15 cellular contexts compared by ENCODE assay signal in genomic region chr13:96671073-96671472, GRCh38.
"Had no signal": no experiment of that assay in that cellular context is flagged by ENCODE, and none has a peak within 500 bp of the region (broad histone marks: within the 10 kb centered on the region; RNA-seq: fewer than 3 reads in every experiment).

No MANE protein-coding gene starts in this region.

- H3K27me3 Mint-ChIP-seq: activated CD4-positive, alpha-beta T cell treated with anti-CD3 and anti-CD28 coated beads, Interleukin-2, amount 10 ng/mL, durations not matched to agents 7 days and 5 days; activated naive CD4-positive, alpha-beta T cell treated with anti-CD3 and anti-CD28 coated beads, Interleukin-2, amount 10 ng/mL, durations not matched to agents 7 days and 5 days; stimulated activated naive B cell treated with anti-CD40 and anti-IgM and Interleukin-4, amounts not matched to agents 10 μg/mL and 1 μg/mL and 100 μg/mL, for 72 hours had no signal

- DNase-seq: activated CD4-positive, alpha-beta T cell treated with anti-CD3 and anti-CD28 coated beads, Interleukin-2, amount 10 ng/mL, durations not matched to agents 7 days and 5 days; activated CD8-positive, alpha-beta T cell treated with anti-CD3 and anti-CD28 coated beads, Interleukin-2, amount 10 ng/mL, durations not matched to agents 7 days and 5 days; activated naive CD4-positive, alpha-beta T cell treated with anti-CD3 and anti-CD28 coated beads, Interleukin-2, amount 10 ng/mL, durations not matched to agents 7 days and 5 days; activated T-cell treated with anti-CD3 and anti-CD28 coated beads, Interleukin-2, amount 50 U/mL, for 4 hours; aorta; brain microvascular endothelial cell; cortex of kidney; effector CD4-positive, alpha-beta T cell; esophagus squamous epithelium; left cardiac atrium; spleen; stimulated activated naive B cell treated with anti-CD40 and anti-IgM and Interleukin-4, amounts not matched to agents 10 μg/mL and 1 μg/mL and 100 μg/mL, for 72 hours had no signal

- H3K36me3 Mint-ChIP-seq: activated naive CD4-positive, alpha-beta T cell treated with anti-CD3 and anti-CD28 coated beads, Interleukin-2, amount 10 ng/mL, durations not matched to agents 7 days and 5 days; stimulated activated naive B cell treated with anti-CD40 and anti-IgM and Interleukin-4, amounts not matched to agents 10 μg/mL and 1 μg/mL and 100 μg/mL, for 72 hours had no signal

- H3K4me1 ChIP-seq: esophagus squamous epithelium, parathyroid adenoma, spleen had no signal

- H3K4me3 Mint-ChIP-seq: activated CD4-positive, alpha-beta T cell treated with anti-CD3 and anti-CD28 coated beads, Interleukin-2, amount 10 ng/mL, durations not matched to agents 7 days and 5 days; activated CD8-positive, alpha-beta T cell treated with anti-CD3 and anti-CD28 coated beads, Interleukin-2, amount 10 ng/mL, durations not matched to agents 7 days and 5 days; activated naive CD4-positive, alpha-beta T cell treated with anti-CD3 and anti-CD28 coated beads, Interleukin-2, amount 10 ng/mL, durations not matched to agents 7 days and 5 days; activated T-cell treated with anti-CD3 and anti-CD28 coated beads, Interleukin-2, amount 50 U/mL, for 4 hours; nephron; stimulated activated naive B cell treated with anti-CD40 and anti-IgM and Interleukin-4, amounts not matched to agents 10 μg/mL and 1 μg/mL and 100 μg/mL, for 72 hours; T-helper 1 cell treated with Interleukin-12 subunit alpha and Interleukin-12 subunit beta and Interleukin-4 antibody, amounts not matched to agents 30 μg/mL and 1 μg/mL, for 36 hours had no signal

- H3K4me3 ChIP-seq: esophagus squamous epithelium, spleen had no signal

- H3K9me3 Mint-ChIP-seq: activated T-cell treated with anti-CD3 and anti-CD28 coated beads, Interleukin-2, amount 50 U/mL, for 4 hours; nephron had no signal

- H3K27ac Mint-ChIP-seq: activated CD4-positive, alpha-beta T cell treated with anti-CD3 and anti-CD28 coated beads, Interleukin-2, amount 10 ng/mL, durations not matched to agents 7 days and 5 days; activated CD8-positive, alpha-beta T cell treated with anti-CD3 and anti-CD28 coated beads, Interleukin-2, amount 10 ng/mL, durations not matched to agents 7 days and 5 days; activated naive CD4-positive, alpha-beta T cell treated with anti-CD3 and anti-CD28 coated beads, Interleukin-2, amount 10 ng/mL, durations not matched to agents 7 days and 5 days; nephron; stimulated activated naive B cell treated with anti-CD40 and anti-IgM and Interleukin-4, amounts not matched to agents 10 μg/mL and 1 μg/mL and 100 μg/mL, for 72 hours; T-helper 1 cell treated with Interleukin-12 subunit alpha and Interleukin-12 subunit beta and Interleukin-4 antibody, amounts not matched to agents 30 μg/mL and 1 μg/mL, for 36 hours had no signal

- H3K9me3 ChIP-seq: esophagus squamous epithelium had no signal

- H3K4me1 Mint-ChIP-seq: activated CD4-positive, alpha-beta T cell treated with anti-CD3 and anti-CD28 coated beads, Interleukin-2, amount 10 ng/mL, durations not matched to agents 7 days and 5 days; activated naive CD4-positive, alpha-beta T cell treated with anti-CD3 and anti-CD28 coated beads, Interleukin-2, amount 10 ng/mL, durations not matched to agents 7 days and 5 days; nephron; stimulated activated naive B cell treated with anti-CD40 and anti-IgM and Interleukin-4, amounts not matched to agents 10 μg/mL and 1 μg/mL and 100 μg/mL, for 72 hours had no signal

- H3K27ac ChIP-seq: brain microvascular endothelial cell, esophagus squamous epithelium, parathyroid adenoma, spleen had no signal

- H3K27me3 ChIP-seq: brain microvascular endothelial cell, esophagus squamous epithelium, spleen had no signal

- H3K9ac ChIP-seq: parathyroid adenoma had no signal

- H3K36me3 ChIP-seq: brain microvascular endothelial cell, esophagus squamous epithelium, spleen had no signal
